In the genomic region with DNA sequence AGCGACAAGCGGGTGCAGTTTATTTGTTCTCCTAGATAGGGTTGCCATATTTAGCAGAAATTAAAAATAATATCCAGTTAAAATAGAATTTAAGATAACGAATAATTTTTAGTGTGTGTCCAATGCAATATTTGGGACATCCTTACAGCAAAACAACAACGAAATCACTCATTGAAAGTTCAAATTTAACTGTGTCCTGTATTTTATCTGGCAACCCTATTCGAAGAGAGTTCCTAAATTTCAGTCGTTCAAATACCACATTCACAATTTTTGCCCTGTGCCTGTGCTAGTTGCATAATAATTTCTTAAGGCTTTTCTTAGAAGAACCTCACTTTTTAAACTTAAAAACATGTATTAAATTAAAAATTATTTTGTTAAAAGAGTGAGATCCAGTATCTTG, we compare ENCODE assay signal across 9 cellular contexts. TPM values are rescaled to one million over a fixed set of nuclear protein-coding genes. Genes with fewer than 3 reads are reported as not detected.
A peak's percentile ranks its signal among the peaks of the same experiment; 100 is the strongest.
DNase-seq lines count a peak whose midpoint lies in the region; ATAC-seq and TF ChIP-seq lines count a peak whose summit lies in the region.
"Had no signal": no experiment of that assay in that cellular context is flagged by ENCODE, and none has a peak within 500 bp of the region (broad histone marks: within the 10 kb centered on the region; RNA-seq: fewer than 3 reads in every experiment).

No MANE protein-coding gene starts in this region.

- intact Hi-C loops in heart left ventricle (cut with DNase I) = loop anchor here in 7 of 10 donors (2.0 to 10.0 kb wide), 7 partner anchors 55 to 217 kb away; a partner anchor contains a TSS
- intact Hi-C loops in Right ventricle myocardium superior (cut with DNase I) = no loop called here
- intact Hi-C loops in breast epithelium (cut with DNase I; ENCODE audit: low total_unique reads) = loop anchor here (10.0 kb wide), 1 partner anchor 57 kb away; a partner anchor contains a TSS

- H3K36me3 ChIP-seq in heart left ventricle (peaks cover 0 to 6% (median 0%) of the 10 kb centered on the region in 9 donors), breast epithelium (no peaks in the 10 kb centered on the region), mesodermal cell (ENCODE audit: control insufficient read depth, insufficient read depth, low read length) (peaks cover 25% of the 10 kb centered on the region), urinary bladder (ENCODE audit: insufficient read depth) (no peaks in the 10 kb centered on the region)

- peak overlapping the region; percentile 40 to 87 (median 74) for H3K4me3 ChIP-seq in heart left ventricle
- H3K4me3 ChIP-seq in breast epithelium = peak overlapping the region; percentile 58 to 89 (median 75)
- peak overlapping the region; percentile 86 for H3K4me3 ChIP-seq in mesodermal cell (ENCODE audit: extremely low read depth, insufficient read depth, low read length, poor library complexity, severe bottlenecking)
- H3K4me3 ChIP-seq in urinary bladder (ENCODE audit: low read depth, low read length) = peak overlapping the region; percentile 52

- DNase-seq in heart left ventricle (no peak), Right ventricle myocardium superior (no peak), breast epithelium (ENCODE audit: low spot score in 2 of 2) (no peak), Kasumi-1 (lab: John Stamatoyannopoulos, UW) (no peak), mucosa of gallbladder (ENCODE audit: low spot score) (no peak), COLO829 (ENCODE audit: low spot score) (no peak)

- H3K27me3 ChIP-seq in heart left ventricle (no peaks in the 10 kb centered on the region), breast epithelium (no peaks in the 10 kb centered on the region)

- H3K4me1 ChIP-seq in heart left ventricle = peaks cover 0 to 52% (median 27%) of the 10 kb centered on the region in 12 donors
- no peaks in the 10 kb centered on the region for H3K4me1 ChIP-seq in breast epithelium
- H3K4me1 ChIP-seq in mesodermal cell (ENCODE audit: control insufficient read depth, insufficient read depth, low read length, poor library complexity, severe bottlenecking) = peaks cover 16% of the 10 kb centered on the region
- H3K4me1 ChIP-seq in urinary bladder (ENCODE audit: insufficient read depth) = peaks cover 1% of the 10 kb centered on the region

- H3K27ac ChIP-seq in heart left ventricle (peak overlapping the region; percentile 84 to 98 (median 94)), breast epithelium (peak overlapping the region; percentile 93 to 97), mesodermal cell (ENCODE audit: low read depth, low read length, severe bottlenecking) (peak overlapping the region; percentile 97), urinary bladder (ENCODE audit: low read depth) (peak overlapping the region; percentile 98)

- WGBS in heart left ventricle, 4 donors = 14 to 22% (median 18%) methylated on average over 6 of the region's 6 CpGs
- 0% methylated on average over 1 of the region's 6 CpGs; no CpG with 5 or more reads in 1 of the 2 experiments for whole genome bisulfite sequencing in mesodermal cell (ENCODE audit: insufficient coverage in 2 of 2), 2 experiments
- 12% methylated on average over 6 of the region's 6 CpGs for whole genome bisulfite sequencing in urinary bladder

- H3K9me3 ChIP-seq in heart left ventricle (no peaks in the 10 kb centered on the region), breast epithelium (no peaks in the 10 kb centered on the region), mesodermal cell (ENCODE audit: control insufficient read depth, low read length) (peaks cover 4% of the 10 kb centered on the region)

- no peak for ATAC-seq in heart left ventricle
- no peak for ATAC-seq in Right ventricle myocardium superior (ENCODE audit: poor library complexity)

- no peak for TF ChIP-seq POLR2A in heart left ventricle (IDR thresholded peaks at IDR 0.05)
- no peak for TF ChIP-seq POLR2A in breast epithelium (IDR thresholded peaks at IDR 0.05)

- TF ChIP-seq CTCF in heart left ventricle (IDR thresholded peaks at IDR 0.05) = no peak
- no peak for TF ChIP-seq CTCF in breast epithelium (IDR thresholded peaks at IDR 0.05)

RNA-seq across cellular contexts. Expression of a gene that starts 0.7 kb away (rescaled TPM):
- total RNA-seq in heart left ventricle = 10 to 100 TPM; 22.6 to 32.1 (median 24.3) TPM
- 10 to 100 TPM; 34.9 to 49.2 TPM for polyA plus RNA-seq in heart left ventricle
- total RNA-seq in Right ventricle myocardium superior = 17.7 TPM
- total RNA-seq in breast epithelium = 10 to 100 TPM; 35.4 to 45.7 (median 42.3) TPM
- polyA plus RNA-seq in mesodermal cell (2013, experiment 1 of 2) = 138 TPM
- polyA plus RNA-seq in mesodermal cell (2013, experiment 2 of 2) = 116 TPM
- 34.2 TPM for total RNA-seq in urinary bladder
- polyA plus RNA-seq in urinary bladder = 82.5 TPM
- total RNA-seq in mucosa of gallbladder = 45.4 TPM

RNA-seq across cellular contexts. Expression of a gene that starts 34.5 kb away (rescaled TPM):
- total RNA-seq in heart left ventricle (10 to 100 TPM in 1 of 9 donors, 1 to 10 TPM in 8; 1.3 to 10.5 (median 3.1) TPM), Right ventricle myocardium superior (1.7 TPM), breast epithelium (100 to 1,000 TPM in 1 of 3 donors, 10 to 100 TPM in 1, 1 to 10 TPM in 1; 3.8 to 108 (median 54.6) TPM), urinary bladder (637 TPM), mucosa of gallbladder (2,669 TPM)
- polyA plus RNA-seq in heart left ventricle (1 to 10 TPM; 4.2 to 4.4 TPM), urinary bladder (7,901 TPM)
- polyA plus RNA-seq in mesodermal cell (2013, experiment 1 of 2) = 4.9 TPM
- polyA plus RNA-seq in mesodermal cell (2013, experiment 2 of 2) = 4.7 TPM
- total RNA-seq: HT1080 had no signal

RNA-seq across cellular contexts. Expression of a gene that starts 57.4 kb away (rescaled TPM):
- 10 to 100 TPM in 1 of 9 donors, 1 to 10 TPM in 8; 1.8 to 12.6 (median 2.5) TPM for total RNA-seq in heart left ventricle
- polyA plus RNA-seq in heart left ventricle = 1 to 10 TPM; 1.2 to 4.2 TPM
- 2.0 TPM for total RNA-seq in Right ventricle myocardium superior
- total RNA-seq in breast epithelium = 10 to 100 TPM in 1 of 3 donors, 1 to 10 TPM in 2; 7.9 to 13.2 (median 9.8) TPM
- 7.4 TPM for polyA plus RNA-seq in mesodermal cell (2013, experiment 1 of 2)
- polyA plus RNA-seq in mesodermal cell (2013, experiment 2 of 2) = 6.6 TPM
- total RNA-seq in urinary bladder = 9.1 TPM
- polyA plus RNA-seq in urinary bladder = 2.5 TPM
- total RNA-seq in mucosa of gallbladder = 19.3 TPM
